22 cellular contexts compared by ENCODE assay signal in the genomic region with DNA sequence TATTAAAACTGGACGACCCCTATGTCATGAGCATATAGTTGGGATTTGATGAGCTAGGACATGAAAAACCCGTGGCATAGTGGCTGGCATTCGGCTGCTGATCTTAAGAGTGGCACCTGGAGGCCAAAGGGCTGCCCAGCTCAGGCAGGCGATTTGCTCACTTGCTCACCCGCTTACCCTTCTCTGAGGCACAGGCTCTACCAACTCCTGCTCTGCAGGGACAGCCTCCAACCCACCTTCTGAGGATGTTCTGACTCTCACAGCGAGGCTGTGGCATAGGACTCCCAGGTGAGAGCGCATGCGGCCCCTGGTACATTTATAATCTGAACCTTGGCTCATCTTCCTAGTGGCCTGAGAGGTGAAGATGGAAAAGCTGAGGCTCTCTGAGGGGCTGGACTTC. TPM values are rescaled to one million over a fixed set of nuclear protein-coding genes. Genes with fewer than 3 reads are reported as not detected.
"Had no signal": no experiment of that assay in that cellular context is flagged by ENCODE, and none has a peak within 500 bp of the region (broad histone marks: within the 10 kb centered on the region; RNA-seq: fewer than 3 reads in every experiment).

No MANE protein-coding gene starts in this region.

- H3K27ac Mint-ChIP-seq: activated CD8-positive, alpha-beta memory T cell treated with anti-CD3 and anti-CD28 coated beads, Interleukin-2, amount 10 ng/mL, durations not matched to agents 7 days and 5 days; activated naive CD4-positive, alpha-beta T cell treated with anti-CD3 and anti-CD28 coated beads, Interleukin-2, amount 50 U/mL, for 72 hours; activated T-cell treated with anti-CD3 and anti-CD28 coated beads, Interleukin-2, amount 50 U/mL, for 24 hours; effector memory CD8-positive, alpha-beta T cell; stimulated activated memory B cell treated with anti-CD40 and anti-IgM and Interleukin-4, amounts not matched to agents 10 μg/mL and 1 μg/mL and 100 μg/mL, for 72 hours; T-helper 17 cell had no signal

- H3K4me3 ChIP-seq: body of pancreas, tibial artery had no signal

- ATAC-seq: activated CD8-positive, alpha-beta memory T cell treated with anti-CD3 and anti-CD28 coated beads, Interleukin-2, amount 10 ng/mL, durations not matched to agents 7 days and 5 days; body of pancreas; effector memory CD8-positive, alpha-beta T cell; left ventricle myocardium superior; right cardiac atrium; stimulated activated memory B cell treated with anti-CD40 and anti-IgM and Interleukin-4, amounts not matched to agents 10 μg/mL and 1 μg/mL and 100 μg/mL, for 72 hours; T-helper 17 cell had no signal

- H3K27ac ChIP-seq: body of pancreas, neutrophil, spleen, tibial artery had no signal

- H3K9me3 ChIP-seq: body of pancreas, neutrophil, spleen, tibial artery had no signal

- H3K4me3 Mint-ChIP-seq: activated CD8-positive, alpha-beta memory T cell treated with anti-CD3 and anti-CD28 coated beads, Interleukin-2, amount 10 ng/mL, durations not matched to agents 7 days and 5 days; activated T-cell treated with anti-CD3 and anti-CD28 coated beads, Interleukin-2, amount 50 U/mL, for 24 hours; central memory CD8-positive, alpha-beta T cell; effector memory CD8-positive, alpha-beta T cell; stimulated activated memory B cell treated with anti-CD40 and anti-IgM and Interleukin-4, amounts not matched to agents 10 μg/mL and 1 μg/mL and 100 μg/mL, for 72 hours; T-helper 17 cell had no signal

- DNase-seq: activated CD4-positive, alpha-beta T cell treated with anti-CD3 and anti-CD28 coated beads, Interleukin-2, amount 50 U/mL, for 4 hours; activated CD4-positive, CD25-positive, alpha-beta regulatory T cell; activated CD8-positive, alpha-beta memory T cell treated with anti-CD3 and anti-CD28 coated beads, Interleukin-2, amount 10 ng/mL, durations not matched to agents 7 days and 5 days; activated effector memory CD4-positive, alpha-beta T cell treated with anti-CD3 and anti-CD28 coated beads, Interleukin-2, amount 50 U/mL, for 16 hours; activated T-cell treated with anti-CD3 and anti-CD28 coated beads, Interleukin-2, amount 50 U/mL, for 24 hours; amniotic stem cell; body of pancreas; effector memory CD8-positive, alpha-beta T cell; kidney; left ventricle myocardium superior; mesendoderm; right cardiac atrium; spleen; stimulated activated CD4-positive, alpha-beta T cell treated with anti-CD3 and anti-CD28 coated beads, Interleukin-1b, Interleukin-23, amount 100 ng/mL, for 48 hours; T-helper 17 cell had no signal

- H3K9me3 Mint-ChIP-seq: activated naive CD4-positive, alpha-beta T cell treated with anti-CD3 and anti-CD28 coated beads, Interleukin-2, amount 50 U/mL, for 72 hours; activated T-cell treated with anti-CD3 and anti-CD28 coated beads, Interleukin-2, amount 50 U/mL, for 24 hours; central memory CD8-positive, alpha-beta T cell; effector memory CD8-positive, alpha-beta T cell; stimulated activated memory B cell treated with anti-CD40 and anti-IgM and Interleukin-4, amounts not matched to agents 10 μg/mL and 1 μg/mL and 100 μg/mL, for 72 hours had no signal

- H3K36me3 Mint-ChIP-seq: activated CD8-positive, alpha-beta memory T cell treated with anti-CD3 and anti-CD28 coated beads, Interleukin-2, amount 10 ng/mL, durations not matched to agents 7 days and 5 days; stimulated activated memory B cell treated with anti-CD40 and anti-IgM and Interleukin-4, amounts not matched to agents 10 μg/mL and 1 μg/mL and 100 μg/mL, for 72 hours had no signal

- H3K4me1 ChIP-seq: body of pancreas had no signal

- H3K36me3 ChIP-seq: neutrophil, spleen, tibial artery had no signal

- FAIRE-seq: kidney, TTC549 had no signal

RNA-seq across cellular contexts. Expression of gene RSPO4, which starts 1.0 kb away (rescaled TPM):
- total RNA-seq: activated CD8-positive, alpha-beta memory T cell treated with anti-CD3 and anti-CD28 coated beads, Interleukin-2, amount 10 ng/mL, durations not matched to agents 7 days and 5 days; activated naive CD4-positive, alpha-beta T cell treated with anti-CD3 and anti-CD28 coated beads, Interleukin-2, amount 50 U/mL, for 72 hours; body of pancreas; glomerular endothelial cell; T-helper 17 cell had no signal
